32 cellular contexts compared by ENCODE assay signal in the genomic region with DNA sequence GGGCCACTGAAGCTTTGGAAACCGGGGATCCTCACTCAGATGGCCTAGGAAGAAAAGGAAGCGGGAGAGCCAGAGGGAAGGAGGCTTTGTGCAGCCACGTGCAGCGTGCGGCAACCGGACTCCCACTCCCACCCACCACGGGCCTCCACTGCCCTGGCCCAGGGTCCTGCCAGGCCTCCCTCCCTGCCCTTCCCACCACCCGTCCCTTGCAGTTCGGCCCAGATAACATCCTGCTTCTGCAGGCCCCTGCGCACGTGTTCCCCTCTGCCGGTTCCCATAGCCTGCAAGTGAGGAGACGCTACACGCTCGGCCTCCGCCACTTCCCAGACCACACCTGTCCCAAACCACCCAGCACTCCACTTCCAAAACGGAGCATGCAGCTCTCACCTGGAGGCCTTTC. TPM values are rescaled to one million over a fixed set of nuclear protein-coding genes. Genes with fewer than 3 reads are reported as not detected.
DNase-seq lines count a peak whose midpoint lies in the region; ATAC-seq, FAIRE-seq and TF ChIP-seq lines count a peak whose summit lies in the region.
"Had no signal": no experiment of that assay in that cellular context is flagged by ENCODE, and none has a peak within 500 bp of the region (broad histone marks: within the 10 kb centered on the region; RNA-seq: fewer than 3 reads in every experiment).

No MANE protein-coding gene starts in this region.

- H3K4me1 Mint-ChIP-seq in T-helper 17 cell, result peaks cover 2% of the 10 kb centered on the region

- H3K9me2 ChIP-seq in OCI-LY1 (ENCODE audit: low read depth, low read length), result no peaks in the 10 kb centered on the region

- peaks cover 5% of the 10 kb centered on the region for H3K36me3 Mint-ChIP-seq in T-helper 17 cell (ENCODE audit: low read depth)

- 91% methylated on average over 9 of the region's 17 CpGs; no CpG with 5 or more reads in 1 of the 2 experiments for WGBS in IMR-90 (ENCODE audit: extremely low coverage in 2 of 2, insufficient read length in 1 of 2), 2 experiments
- 80% methylated on average over 11 of the region's 17 CpGs for WGBS in K562 (ENCODE audit: insufficient coverage, low coverage, missing lambda C conversion rate)

- peak overlapping the region; percentile 13 for H2AK9ac ChIP-seq in IMR-90 (replicated peaks; ENCODE audit: low read depth, low read length, poor library complexity)

- CTCF ChIA-PET in IMR-90 (lab: Yijun Ruan, JAX) (no interaction called here), K562 (lab: Yijun Ruan, JAX; ENCODE audit: low intra/inter-chr PET ratio) (no interaction called here)

- TF ChIP-seq CTCF in IMR-90 (conservative IDR thresholded peaks at IDR 0.05; ENCODE audit: low read depth, low read length) (no peak), KMS-11 (conservative IDR thresholded peaks at IDR 0.05; ENCODE audit: low read depth, low read length) (no peak), OCI-LY1 (IDR thresholded peaks at IDR 0.05; ENCODE audit: low read length) (no peak), K562 (IDR thresholded peaks at IDR 0.05 in 2 of 3, conservative IDR thresholded peaks at IDR 0.05 in 1 of 3; ENCODE audit: insufficient read depth in 2 of 3, low read depth in 1 of 3, low read length in 3 of 3) (no peak)

- H4K91ac ChIP-seq in IMR-90 (ENCODE audit: insufficient read depth, low read depth, low read length), result no peak overlapping the region

- H3K79me2 ChIP-seq in KMS-11 (ENCODE audit: insufficient read depth, low read depth), result no peaks in the 10 kb centered on the region
- H3K79me2 ChIP-seq in OCI-LY1 (ENCODE audit: insufficient read depth, low read length), result no peaks in the 10 kb centered on the region
- H3K79me2 ChIP-seq in K562 (ENCODE audit: control insufficient read depth, insufficient read depth, low read length), result no peaks in the 10 kb centered on the region

- in situ Hi-C loops in IMR-90 (cut with MboI; ENCODE audit: low sequenced_read_pairs) (no loop called here), K562 (cut with MboI) (no loop called here)

- TF ChIP-seq RAD21 in IMR-90 (IDR thresholded peaks at IDR 0.05; ENCODE audit: low read length) (no peak), K562 (CRISPR knock-in tag; conservative IDR thresholded peaks at IDR 0.05 in 1 of 2, IDR thresholded peaks at IDR 0.05 in 1 of 2) (no peak)

- intact Hi-C loops in IMR-90 (cut with micrococcal nuclease) (no loop called here), K562 (cut with micrococcal nuclease) (no loop called here)

- dilution Hi-C loops in IMR-90 (cut with HindIII; ENCODE audit: low sequenced_read_pairs, unreplicated experiment), result no loop called here

- BruUV-seq in IMR-90 (replicated peaks; lab: Mats Ljungman, UMichigan), result no TSS peak
- BruUV-seq in K562 (replicated peaks; lab: Mats Ljungman, UMichigan), result no TSS peak

- H3K4me3 ChIP-seq in IMR-90 (ENCODE audit: insufficient read depth, low read depth, low read length) (no peak overlapping the region), KMS-11 (IDR thresholded peaks at IDR 0.05; ENCODE audit: insufficient read depth, low read depth, low read length) (no peak overlapping the region), OCI-LY1 (ENCODE audit: low read depth, low read length, poor library complexity, severe bottlenecking) (no peak overlapping the region), K562 (no peak overlapping the region), MG63 (no peak overlapping the region)
- H3K4me3 ChIP-seq in effector memory CD4-positive, alpha-beta T cell (ENCODE audit: insufficient read depth, low read depth, low read length, poor library complexity, severe bottlenecking), result no peak overlapping the region
- H3K4me3 ChIP-seq: BLaER1, GM12878 had no signal

- no peak overlapping the region for H3K14ac ChIP-seq in IMR-90 (replicated peaks; ENCODE audit: low read depth, low read length)

- H2BK120ac ChIP-seq in IMR-90 (ENCODE audit: low read depth, low read length), result no peak overlapping the region

- H2AFZ ChIP-seq in IMR-90 (replicated peaks; ENCODE audit: low read length, poor library complexity) (no peak overlapping the region), KMS-11 (ENCODE audit: low read depth) (no peak overlapping the region), OCI-LY1 (ENCODE audit: low read length) (no peak overlapping the region), K562 (ENCODE audit: low read depth, low read length) (no peak overlapping the region)

- no peak overlapping the region for H2AK5ac ChIP-seq in IMR-90 (ENCODE audit: low read depth, low read length)

- H3K27me3 ChIP-seq in IMR-90 (ENCODE audit: control insufficient read depth, insufficient read depth, low read length), result peaks cover 6% of the 10 kb centered on the region; the same call in 1 of the 2 replicates
- no peaks in the 10 kb centered on the region for H3K27me3 ChIP-seq in KMS-11 (ENCODE audit: insufficient read depth, low read depth)
- peaks cover 6% of the 10 kb centered on the region; the same call in 1 of the 2 replicates for H3K27me3 ChIP-seq in OCI-LY1 (ENCODE audit: insufficient read depth, low read length)
- no peaks in the 10 kb centered on the region for H3K27me3 ChIP-seq in K562 (ENCODE audit: control insufficient read depth in 2 of 2, insufficient read depth in 2 of 2, low read length in 2 of 2)
- H3K27me3 ChIP-seq in effector memory CD4-positive, alpha-beta T cell (replicated peaks; ENCODE audit: control insufficient read depth, insufficient read depth, low read length, poor library complexity, severe bottlenecking), result peaks cover 12% of the 10 kb centered on the region
- no peaks in the 10 kb centered on the region for H3K27me3 ChIP-seq in MG63
- H3K27me3 ChIP-seq: BE2C had no signal

- peaks cover 1% of the 10 kb centered on the region for H3K27me3 Mint-ChIP-seq in T-helper 17 cell

- H3K36me3 ChIP-seq in IMR-90 (ENCODE audit: control insufficient read depth, insufficient read depth, low read length) (peaks cover 7% of the 10 kb centered on the region), KMS-11 (ENCODE audit: insufficient read depth) (no peaks in the 10 kb centered on the region), OCI-LY1 (ENCODE audit: insufficient read depth, low read length) (peaks cover 83% of the 10 kb centered on the region), K562 (ENCODE audit: control insufficient read depth, insufficient read depth, low read length) (peaks cover 73% of the 10 kb centered on the region; the same call in 2 of the 3 replicates), MG63 (peaks cover 6% of the 10 kb centered on the region; the same call in 1 of the 2 replicates)
- H3K36me3 ChIP-seq in effector memory CD4-positive, alpha-beta T cell (ENCODE audit: control insufficient read depth, insufficient read depth, low read length), result peaks cover 32% of the 10 kb centered on the region

- no peaks in the 10 kb centered on the region for H3K79me1 ChIP-seq in IMR-90 (ENCODE audit: low read depth in 1 of 2, low read length in 2 of 2)

- H4K20me1 ChIP-seq in IMR-90 (ENCODE audit: insufficient read depth, low read length) (peaks cover 11% of the 10 kb centered on the region), KMS-11 (ENCODE audit: insufficient read depth) (no peaks in the 10 kb centered on the region), OCI-LY1 (ENCODE audit: insufficient read depth, low read length) (no peaks in the 10 kb centered on the region), K562 (replicated peaks; ENCODE audit: control insufficient read depth, insufficient read depth, low read length) (peaks cover 12% of the 10 kb centered on the region; the same call in 1 of the 2 replicates)

- FAIRE-seq in K562 (lab: Jason Lieb, UNC), result no peak
- FAIRE-seq: A204.1, GM12878, GM12892, GM19239 had no signal

- TF ChIP-seq EP300 in K562 (IDR thresholded peaks at IDR 0.05; ENCODE audit: low read length), result no peak

- H3K18ac ChIP-seq in IMR-90 (ENCODE audit: low read depth, low read length), result no peak overlapping the region

- no peaks in the 10 kb centered on the region for H3K4me1 ChIP-seq in IMR-90 (ENCODE audit: control insufficient read depth, insufficient read depth, low read length)
- H3K4me1 ChIP-seq in KMS-11 (ENCODE audit: low read depth, poor library complexity, severe bottlenecking), result peaks cover 50% of the 10 kb centered on the region
- peaks cover 57% of the 10 kb centered on the region for H3K4me1 ChIP-seq in OCI-LY1 (ENCODE audit: insufficient read depth, low read length, severe bottlenecking)
- H3K4me1 ChIP-seq in K562 (replicated peaks in 1 of 2; ENCODE audit: control insufficient read depth in 2 of 2, insufficient read depth in 2 of 2, low read length in 2 of 2), result peaks cover 30 to 59% of the 10 kb centered on the region in 2 experiments
- H3K4me1 ChIP-seq in effector memory CD4-positive, alpha-beta T cell (ENCODE audit: control insufficient read depth, insufficient read depth, low read length, poor library complexity, severe bottlenecking), result no peaks in the 10 kb centered on the region

- TF ChIP-seq POLR2A in IMR-90 (IDR thresholded peaks at IDR 0.05; ENCODE audit: low read depth, low read length), result no peak
- no peak for TF ChIP-seq POLR2A in K562 (conservative IDR thresholded peaks at IDR 0.05)

- DNase-seq in IMR-90 (no peak), K562 (ENCODE audit: extremely low read depth in 1 of 4, low spot score in 3 of 4) (no peak), MG63 (no peak), T-helper 17 cell (no peak)
- no peak for DNase-seq in effector memory CD4-positive, alpha-beta T cell
- DNase-seq: 8988T; ACHN; BE2C; C1 segment of cervical spinal cord; CD4-positive, alpha-beta memory T cell; CD4-positive, CD25-positive, alpha-beta regulatory T cell; CD8-positive, alpha-beta memory T cell; COR-L47; DMS 273 treated with DMSO at 0.1 percent for 48 hours; DMS153; DMS53; DMS79; DND-41; EL; GDM1 had no signal

- no peak overlapping the region for H3K27ac ChIP-seq in IMR-90 (ENCODE audit: insufficient read depth, low read length)
- no peak overlapping the region for H3K27ac ChIP-seq in KMS-11
- H3K27ac ChIP-seq in OCI-LY1 (ENCODE audit: low read depth, low read length, poor library complexity, severe bottlenecking), result peak overlapping the region; percentile 86
- H3K27ac ChIP-seq in K562 (ENCODE audit: extremely low read depth, low read depth, low read length), result no peak overlapping the region
- no peak overlapping the region for H3K27ac ChIP-seq in effector memory CD4-positive, alpha-beta T cell (ENCODE audit: insufficient read depth, low read length, poor library complexity, severe bottlenecking)
- H3K27ac ChIP-seq: BLaER1 had no signal

- H3K4me3 Mint-ChIP-seq in T-helper 17 cell, result no peak overlapping the region
- H3K4me3 Mint-ChIP-seq: CD14-positive monocyte; CD4-positive, alpha-beta memory T cell; CD4-positive, CD25-positive, alpha-beta regulatory T cell; CD8-positive, alpha-beta memory T cell had no signal

- H4K5ac ChIP-seq in IMR-90 (ENCODE audit: low read depth, low read length), result no peak overlapping the region

- no peak overlapping the region for H4K8ac ChIP-seq in IMR-90 (ENCODE audit: low read depth in 2 of 2, low read length in 2 of 2)

- no peak overlapping the region for H3K56ac ChIP-seq in IMR-90 (ENCODE audit: extremely low read depth, insufficient read depth, low read length)

- no peak overlapping the region for H3K4ac ChIP-seq in IMR-90 (ENCODE audit: low read depth, low read length)

- no peak overlapping the region for H2BK15ac ChIP-seq in IMR-90 (ENCODE audit: low read depth, low read length)

- no peak overlapping the region for H3K9ac ChIP-seq in IMR-90 (ENCODE audit: low read depth, low read length)
- H3K9ac ChIP-seq in KMS-11, result no peak overlapping the region
- peak overlapping the region; percentile 9; the same call in 1 of the 2 replicates for H3K9ac ChIP-seq in OCI-LY1 (ENCODE audit: low read length)
- no peak overlapping the region for H3K9ac ChIP-seq in K562 (ENCODE audit: insufficient read depth in 1 of 2, low read depth in 2 of 2, low read length in 2 of 2)
- H3K9ac ChIP-seq: BLaER1 had no signal

- no peak overlapping the region for H3K27ac Mint-ChIP-seq in T-helper 17 cell
- H3K27ac Mint-ChIP-seq: CD14-positive monocyte; CD4-positive, alpha-beta memory T cell; CD8-positive, alpha-beta memory T cell had no signal

- H3K9me3 ChIP-seq in IMR-90 (ENCODE audit: control insufficient read depth, insufficient read depth, low read length) (0 out of 2 replicates have a peak, but pooled peaks cover 3% of the 10 kb centered on the region), OCI-LY1 (ENCODE audit: low read length) (peaks cover 6% of the 10 kb centered on the region; the same call in 1 of the 2 replicates), K562 (replicated peaks; ENCODE audit: control insufficient read depth, insufficient read depth, low read depth, low read length) (no peaks in the 10 kb centered on the region), MG63 (no peaks in the 10 kb centered on the region), T-helper 17 cell (ENCODE audit: control insufficient read depth, low read length, poor library complexity, severe bottlenecking) (no peaks in the 10 kb centered on the region)
- H3K9me3 ChIP-seq in effector memory CD4-positive, alpha-beta T cell (ENCODE audit: control insufficient read depth, low read length), result no peaks in the 10 kb centered on the region
- H3K9me3 ChIP-seq: BE2C had no signal

- no peak overlapping the region for H3K23ac ChIP-seq in IMR-90 (ENCODE audit: low read depth, low read length)

- H2BK20ac ChIP-seq in IMR-90 (ENCODE audit: low read depth, low read length), result no peak overlapping the region

- H3K9me1 ChIP-seq in IMR-90 (ENCODE audit: insufficient read depth, low read length), result no peaks in the 10 kb centered on the region
- H3K9me1 ChIP-seq in K562 (ENCODE audit: control insufficient read depth, insufficient read depth, low read length), result peaks cover 4% of the 10 kb centered on the region

- POLR2A ChIA-PET in IMR-90 (lab: Charles Lee; ENCODE audit: unreplicated experiment), result no interaction called here
- POLR2A ChIA-PET in K562 (lab: Yijun Ruan, JAX), result interaction anchor here (0.7 kb wide), 1 partner anchor 30 kb away, joined by 3 read pairs; no protein-coding TSS in a partner anchor

- H3K4me2 ChIP-seq in IMR-90 (ENCODE audit: low read depth, low read length) (no peak overlapping the region), KMS-11 (peak overlapping the region; percentile 21; the same call in 1 of the 2 replicates), OCI-LY1 (ENCODE audit: low read length) (no peak overlapping the region; the same call in 1 of the 2 replicates), K562 (ENCODE audit: insufficient read depth, low read length) (no peak overlapping the region)
- H3K4me2 ChIP-seq: BLaER1 had no signal

- ATAC-seq in IMR-90 (ENCODE audit: low read depth), result no peak
- ATAC-seq in K562, result no peak
- ATAC-seq in activated CD4-positive, CD25-positive, alpha-beta regulatory T cell treated with anti-CD3 and anti-CD28 coated beads, Interleukin-2, amount 50 U/mL, for 24 hours, result no peak
- ATAC-seq in T-helper 17 cell, result no peak
- ATAC-seq: GM12878 had no signal

- H2BK5ac ChIP-seq in IMR-90 (ENCODE audit: low read depth, low read length, poor library complexity, severe bottlenecking), result no peak overlapping the region

- H3F3A ChIP-seq in OCI-LY1 (ENCODE audit: insufficient read depth, low read length), result no peaks in the 10 kb centered on the region; the same call in 1 of the 2 replicates

RNA-seq across cellular contexts. Expression of a gene that starts 4.3 kb away (rescaled TPM):
- not detected in 2 replicates for total RNA-seq in IMR-90 (2012; rRNA removed)
- polyA plus RNA-seq in IMR-90 (2012; rRNA removed), result not detected in 2 replicates
- not detected in 2 replicates for polyA plus RNA-seq in IMR-90 (2012; cell fraction: cytosol; rRNA removed)
- polyA plus RNA-seq in IMR-90 (2012; cell fraction: nucleus; rRNA removed; ENCODE audit: low replicate concordance), result 0.02 TPM in 1 of 2 replicates, not detected in the other
- 0.09 TPM in 1 of 2 replicates, not detected in the other for total RNA-seq in K562 (2011; cell fraction: chromatin; rRNA removed; ENCODE audit: low replicate concordance)
- total RNA-seq in K562 (2011; cell fraction: nucleolus; rRNA removed), result not detected in 2 replicates
- total RNA-seq in K562 (2011; cell fraction: nucleoplasm; rRNA removed), result not detected in 2 replicates
- not detected in 2 replicates for total RNA-seq in K562 (2014; rRNA removed)
- not detected in 2 replicates for total RNA-seq in K562 (2014; rRNA removed; fragmentation: Illumina TruSeq; extraction: Trizol)
- total RNA-seq in K562 (2015; rRNA removed; fragmentation: Illumina TruSeq; extraction: Trizol), result not detected in 2 replicates
- 0.09 TPM in 1 of 2 replicates, not detected in the other for total RNA-seq in K562 (2021)
- polyA plus RNA-seq in K562 (2011; rRNA removed), result not detected in 2 replicates
- polyA plus RNA-seq in K562 (2011; cell fraction: cytosol; rRNA removed), result not detected in 2 replicates
- 0.04 TPM in 1 of 2 replicates, not detected in the other for polyA plus RNA-seq in K562 (2011; cell fraction: nucleus; rRNA removed)
- polyA plus RNA-seq in K562 (2012), result 0.91 TPM in 1 of 2 replicates, not detected in the other
- not detected in 2 replicates for polyA plus RNA-seq in K562 (2014; fragmentation: Illumina TruSeq; extraction: Trizol)
- polyA plus RNA-seq in K562 (2014; fragmentation: Nextera tagmentation; extraction: Ambion mirVana), result not detected
- not detected in 2 replicates for polyA plus RNA-seq in K562 (2014; rRNA removed)
- polyA minus RNA-seq in K562 (2011; rRNA and poly(A)+ RNA removed), result not detected in 2 replicates
- not detected in 2 replicates for polyA minus RNA-seq in K562 (2011; cell fraction: cytosol; rRNA and poly(A)+ RNA removed)
- not detected in 2 replicates for polyA minus RNA-seq in K562 (2011; cell fraction: nucleus; rRNA and poly(A)+ RNA removed)
- total RNA-seq in MG63 (2014; rRNA removed; shearing (Covaris generic); ENCODE audit: low replicate concordance), result not detected in 2 replicates
- total RNA-seq in T-helper 17 cell, result under 1 TPM; 0.10 to 0.18 TPM
- total RNA-seq: CD4-positive, alpha-beta memory T cell; CD4-positive, CD25-positive, alpha-beta regulatory T cell; CD8-positive, alpha-beta memory T cell; Daoy; G401; GM12878 had no signal
- polyA plus RNA-seq: AG04450; CD14-positive monocyte; CD4-positive, alpha-beta memory T cell; CD4-positive, CD25-positive, alpha-beta regulatory T cell; CD8-positive, alpha-beta memory T cell; GM12878 had no signal

RNA-seq across cellular contexts. Expression of a gene that starts 36.4 kb away (rescaled TPM):
- total RNA-seq in IMR-90 (2012; rRNA removed) (5.0 and 5.9 TPM in 2 replicates), K562 (2014; rRNA removed) (12.7 and 15.0 TPM in 2 replicates), K562 (2014; rRNA removed; fragmentation: Illumina TruSeq; extraction: Trizol) (9.7 and 10.5 TPM in 2 replicates), K562 (2015; rRNA removed; fragmentation: Illumina TruSeq; extraction: Trizol) (11.7 and 12.2 TPM in 2 replicates), K562 (2021) (22.3 and 23.7 TPM in 2 replicates), T-helper 17 cell (10 to 100 TPM; 12.6 to 15.5 TPM)
- polyA plus RNA-seq in IMR-90 (2012; rRNA removed) (12.7 and 12.9 TPM in 2 replicates), K562 (2011; rRNA removed) (13.5 and 21.5 TPM in 2 replicates), K562 (2014; fragmentation: Illumina TruSeq; extraction: Trizol) (16.1 and 17.4 TPM in 2 replicates), K562 (2014; fragmentation: Nextera tagmentation; extraction: Ambion mirVana) (under 1 TPM; 0.51 to 0.91 TPM), K562 (2014; rRNA removed) (23.6 and 24.2 TPM in 2 replicates)
- 9.2 and 16.0 TPM in 2 replicates for polyA plus RNA-seq in IMR-90 (2012; cell fraction: cytosol; rRNA removed)
- polyA plus RNA-seq in IMR-90 (2012; cell fraction: nucleus; rRNA removed; ENCODE audit: low replicate concordance), result 18.3 and 24.7 TPM in 2 replicates
- 50.6 and 63.4 TPM in 2 replicates for total RNA-seq in K562 (2011; cell fraction: chromatin; rRNA removed; ENCODE audit: low replicate concordance)
- total RNA-seq in K562 (2011; cell fraction: nucleolus; rRNA removed), result 45.7 and 46.1 TPM in 2 replicates
- total RNA-seq in K562 (2011; cell fraction: nucleoplasm; rRNA removed), result 35.5 and 45.4 TPM in 2 replicates
- polyA plus RNA-seq in K562 (2011; cell fraction: cytosol; rRNA removed), result 7.9 and 11.0 TPM in 2 replicates
- 97.5 and 103 TPM in 2 replicates for polyA plus RNA-seq in K562 (2011; cell fraction: nucleus; rRNA removed)
- polyA plus RNA-seq in K562 (2012), result 14.6 and 32.6 TPM in 2 replicates
- 9.3 and 10.2 TPM in 2 replicates for polyA minus RNA-seq in K562 (2011; rRNA and poly(A)+ RNA removed)
- 5.9 and 7.6 TPM in 2 replicates for polyA minus RNA-seq in K562 (2011; cell fraction: cytosol; rRNA and poly(A)+ RNA removed)
- 17.8 and 19.0 TPM in 2 replicates for polyA minus RNA-seq in K562 (2011; cell fraction: nucleus; rRNA and poly(A)+ RNA removed)
- 22.7 and 28.2 TPM in 2 replicates for total RNA-seq in MG63 (2014; rRNA removed; shearing (Covaris generic); ENCODE audit: low replicate concordance)
